Comparison of ENCODE assay signal across 8 cellular contexts in the genomic region with DNA sequence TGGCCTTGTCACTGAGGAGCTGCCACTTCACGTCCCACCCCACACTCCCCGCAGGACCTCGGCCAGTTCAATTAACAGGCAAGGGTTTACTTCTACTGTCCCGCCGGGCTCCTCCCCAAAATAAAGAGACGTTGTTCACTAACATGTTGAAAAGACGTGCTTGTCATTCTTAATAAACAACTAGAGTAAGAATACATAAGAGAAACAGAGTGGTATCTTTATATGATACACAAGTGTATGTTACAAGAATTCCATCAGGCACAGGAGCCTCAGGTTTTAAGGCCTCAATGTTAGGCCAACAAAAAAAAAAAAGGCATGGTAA. TPM values are rescaled to one million over a fixed set of nuclear protein-coding genes. Genes with fewer than 3 reads are reported as not detected.
A peak's percentile ranks its signal among the peaks of the same experiment; 100 is the strongest.
DNase-seq lines count a peak whose midpoint lies in the region; ATAC-seq, FAIRE-seq and TF ChIP-seq lines count a peak whose summit lies in the region.

No MANE protein-coding gene starts in this region.

- H2AK5ac ChIP-seq in mesendoderm (ENCODE audit: low read length): no peak overlapping the region

- POLR2A ChIA-PET in K562 (lab: Yijun Ruan, JAX): interaction anchor here (0.6 to 2.3 kb wide), 19 partner anchors 8 to 367 kb away, joined by 3 to 15 read pairs (median 4); partner anchors contain the start of genes CELSR3, DALRD3, USP4 and WDR6

- H3K23ac ChIP-seq in mesendoderm (ENCODE audit: low read length): no peak overlapping the region

- H2BK15ac ChIP-seq in mesendoderm (replicated peaks; ENCODE audit: low read depth): no peak overlapping the region

- H3K27me3 Mint-ChIP-seq in activated naive CD4-positive, alpha-beta T cell treated with anti-CD3 and anti-CD28 coated beads for 36 hours (ENCODE audit: low read depth): no peaks in the 10 kb centered on the region

- H3K9me3 Mint-ChIP-seq in activated naive CD4-positive, alpha-beta T cell treated with anti-CD3 and anti-CD28 coated beads for 36 hours: no peaks in the 10 kb centered on the region

- H3K9me1 ChIP-seq in K562 (ENCODE audit: control insufficient read depth, insufficient read depth, low read length): peaks cover 9% of the 10 kb centered on the region

- peaks cover 12% of the 10 kb centered on the region for H4K20me1 ChIP-seq in K562 (replicated peaks; ENCODE audit: control insufficient read depth, insufficient read depth, low read length)

- peaks cover 81% of the 10 kb centered on the region for H3K36me3 ChIP-seq in K562 (ENCODE audit: control insufficient read depth, insufficient read depth, low read length)
- peaks cover 28% of the 10 kb centered on the region for H3K36me3 ChIP-seq in mesendoderm (ENCODE audit: control insufficient read depth, insufficient read depth, low read length)
- peaks cover 6 to 74% (median 14%) of the 10 kb centered on the region in 3 donors for H3K36me3 ChIP-seq in tibial nerve

- H3K4me3 ChIP-seq in K562 (no peak overlapping the region), mesendoderm (ENCODE audit: low read length) (no peak overlapping the region), tibial nerve (peak overlapping the region; percentile 52 to 84 (median 74))

- FAIRE-seq in K562 (lab: Jason Lieb, UNC): no peak

- H2AFZ ChIP-seq in K562 (ENCODE audit: low read depth, low read length): 0 out of 2 replicates have a peak overlapping the region, but pooled peaks have one; percentile 20

- H3K9me3 ChIP-seq in K562 (replicated peaks; ENCODE audit: control insufficient read depth, insufficient read depth, low read depth, low read length) (no peaks in the 10 kb centered on the region), tibial nerve (no peaks in the 10 kb centered on the region)

- BruUV-seq in K562 (replicated peaks; lab: Mats Ljungman, UMichigan): no TSS peak

- peaks cover 36 to 37% of the 10 kb centered on the region in 2 experiments; a peak in 4 of 5 replicates for H3K4me1 ChIP-seq in K562 (replicated peaks in 1 of 2; ENCODE audit: control insufficient read depth in 2 of 2, insufficient read depth in 2 of 2, low read length in 2 of 2)
- H3K4me1 ChIP-seq in mesendoderm (ENCODE audit: control insufficient read depth, low read depth, low read length): peaks cover 10% of the 10 kb centered on the region
- H3K4me1 ChIP-seq in tibial nerve: peaks cover 0 to 43% (median 10%) of the 10 kb centered on the region in 4 donors

- in situ Hi-C loops in K562 (cut with MboI): no loop called here

- no peak for TF ChIP-seq RAD21 in K562 (CRISPR knock-in tag; conservative IDR thresholded peaks at IDR 0.05 in 1 of 2, IDR thresholded peaks at IDR 0.05 in 1 of 2)

- no peak for DNase-seq in activated naive CD4-positive, alpha-beta T cell treated with anti-CD3 and anti-CD28 coated beads for 36 hours
- DNase-seq in activated naive CD4-positive, alpha-beta T cell treated with Interleukin-2 at 50 U/mL for 16 hours: no peak
- no peak for DNase-seq in K562 (ENCODE audit: extremely low read depth in 1 of 4, low spot score in 3 of 4)
- no peak for DNase-seq in mesendoderm
- no peak for DNase-seq in tibial nerve (ENCODE audit: low spot score in 2 of 2)
- no peak for DNase-seq in NCI-H1694 treated with DMSO at 0.1 percent for 48 hours (lab: John Stamatoyannopoulos, UW)

- H4K5ac ChIP-seq in mesendoderm (ENCODE audit: low read length): no peak overlapping the region

- H3K27me3 ChIP-seq in K562 (ENCODE audit: control insufficient read depth in 2 of 2, insufficient read depth in 2 of 2, low read length in 2 of 2) (no peaks in the 10 kb centered on the region), mesendoderm (ENCODE audit: insufficient read depth, low read length, poor library complexity) (no peaks in the 10 kb centered on the region), tibial nerve (no peaks in the 10 kb centered on the region)

- TF ChIP-seq EP300 in K562 (IDR thresholded peaks at IDR 0.05; ENCODE audit: low read length) (no peak), tibial nerve (IDR thresholded peaks at IDR 0.05) (no peak)

- H3K4me2 ChIP-seq in K562 (ENCODE audit: insufficient read depth, low read length): peak overlapping the region; percentile 100
- no peak overlapping the region for H3K4me2 ChIP-seq in mesendoderm (ENCODE audit: low read length)

- CTCF ChIA-PET in activated naive CD4-positive, alpha-beta T cell treated with anti-CD3 and anti-CD28 coated beads for 36 hours (lab: Charles Lee): interaction anchor here (1.8 to 1.9 kb wide), 2 partner anchors 22 to 42 kb away, joined by 6 to 7 read pairs; partner anchors contain the start of gene WDR6
- CTCF ChIA-PET in K562 (lab: Yijun Ruan, JAX; ENCODE audit: low intra/inter-chr PET ratio): interaction anchor here (1.2 kb wide), 1 partner anchor 42 kb away, joined by 3 read pairs; no protein-coding TSS in a partner anchor

- H3K18ac ChIP-seq in mesendoderm (ENCODE audit: low read length): no peak overlapping the region

- no peak overlapping the region for H3K4ac ChIP-seq in mesendoderm (ENCODE audit: low read depth, low read length)

- peak overlapping the region; percentile 91 for H3K4me3 Mint-ChIP-seq in activated naive CD4-positive, alpha-beta T cell treated with anti-CD3 and anti-CD28 coated beads for 36 hours

- ATAC-seq in K562: no peak
- ATAC-seq in GM18858 (IDR thresholded peaks at IDR 0.05; ENCODE audit: unreplicated experiment): no peak
- no peak for ATAC-seq in HG03354 (IDR thresholded peaks at IDR 0.05; ENCODE audit: poor library complexity, severe bottlenecking, unreplicated experiment)

- H3K4me1 Mint-ChIP-seq in activated naive CD4-positive, alpha-beta T cell treated with anti-CD3 and anti-CD28 coated beads for 36 hours (ENCODE audit: low read depth): peaks cover 47% of the 10 kb centered on the region

- intact Hi-C loops in activated naive CD4-positive, alpha-beta T cell treated with anti-CD3 and anti-CD28 coated beads for 36 hours (cut with micrococcal nuclease): loop anchor here (1.0 to 10.0 kb wide), 7 partner anchors 8 to 695 kb away; partner anchors contain the start of genes DAG1, GMPPB, QRICH1 and TCTA
- intact Hi-C loops in K562 (cut with micrococcal nuclease): loop anchor here (2.0 to 10.0 kb wide), 2 partner anchors 65 to 135 kb away; partner anchors contain the start of genes CCDC71 and QRICH1

- H3K9ac ChIP-seq in K562 (ENCODE audit: insufficient read depth in 1 of 2, low read depth in 2 of 2, low read length in 2 of 2) (peak overlapping the region; percentile 93 to 97), mesendoderm (ENCODE audit: low read length) (peak overlapping the region; percentile 31)

- peak overlapping the region; percentile 56 for H3K56ac ChIP-seq in mesendoderm (ENCODE audit: low read length)

- no peak overlapping the region for H4K8ac ChIP-seq in mesendoderm (ENCODE audit: low read depth, low read length)

- WGBS in K562 (ENCODE audit: insufficient coverage, low coverage, missing lambda C conversion rate): 0% methylated on average over 7 of the region's 7 CpGs
- WGBS in mesendoderm (ENCODE audit: extremely low coverage, insufficient coverage, low lambda C conversion rate): no CpG with 5 or more reads among the region's 7 CpGs
- WGBS in tibial nerve, 2 donors: 0 to 1% methylated on average over 7 of the region's 7 CpGs

- peaks cover 52% of the 10 kb centered on the region for H3K36me3 Mint-ChIP-seq in activated naive CD4-positive, alpha-beta T cell treated with anti-CD3 and anti-CD28 coated beads for 36 hours (ENCODE audit: low read depth)

- H2BK5ac ChIP-seq in mesendoderm (ENCODE audit: low read length): no peak overlapping the region

- H3K79me2 ChIP-seq in K562 (ENCODE audit: control insufficient read depth, insufficient read depth, low read length) (peaks cover 49% of the 10 kb centered on the region), mesendoderm (ENCODE audit: control insufficient read depth, insufficient read depth, low read length) (peaks cover 10% of the 10 kb centered on the region)

- peak overlapping the region; percentile 89; the same call in 2 of the 3 replicates for H3K27ac ChIP-seq in K562 (ENCODE audit: extremely low read depth, low read depth, low read length)
- no peak overlapping the region for H3K27ac ChIP-seq in mesendoderm (ENCODE audit: low read depth, low read length)
- H3K27ac ChIP-seq in tibial nerve: peak overlapping the region; percentile 90 to 99 (median 96)

- TF ChIP-seq POLR2A in K562 (conservative IDR thresholded peaks at IDR 0.05): no peak
- no peak for TF ChIP-seq POLR2A in tibial nerve (IDR thresholded peaks at IDR 0.05)

- no peak for TF ChIP-seq CTCF in K562 (IDR thresholded peaks at IDR 0.05 in 2 of 3, conservative IDR thresholded peaks at IDR 0.05 in 1 of 3; ENCODE audit: insufficient read depth in 2 of 3, low read depth in 1 of 3, low read length in 3 of 3)
- no peak for TF ChIP-seq CTCF in tibial nerve (IDR thresholded peaks at IDR 0.05)

- H3K27ac Mint-ChIP-seq in activated naive CD4-positive, alpha-beta T cell treated with anti-CD3 and anti-CD28 coated beads for 36 hours: peak overlapping the region; percentile 89

- H2BK120ac ChIP-seq in mesendoderm (ENCODE audit: low read depth, low read length): no peak overlapping the region

- peaks cover 14% of the 10 kb centered on the region for H3K79me1 ChIP-seq in mesendoderm (ENCODE audit: low read length)

RNA-seq across cellular contexts. Expression of gene IMPDH2, which starts 0.3 kb away (rescaled TPM):
- total RNA-seq in activated naive CD4-positive, alpha-beta T cell treated with anti-CD3 and anti-CD28 coated beads for 36 hours: 100 to 1,000 TPM; 565 to 593 TPM
- 224 and 455 TPM in 2 replicates for total RNA-seq in K562 (2011; cell fraction: chromatin; rRNA removed; ENCODE audit: low replicate concordance)
- 251 and 255 TPM in 2 replicates for total RNA-seq in K562 (2011; cell fraction: nucleolus; rRNA removed)
- total RNA-seq in K562 (2011; cell fraction: nucleoplasm; rRNA removed): 226 and 247 TPM in 2 replicates
- total RNA-seq in K562 (2014; rRNA removed) (376 and 506 TPM in 2 replicates), K562 (2014; rRNA removed; fragmentation: Illumina TruSeq; extraction: Trizol) (296 and 320 TPM in 2 replicates), K562 (2015; rRNA removed; fragmentation: Illumina TruSeq; extraction: Trizol) (359 and 366 TPM in 2 replicates), K562 (2021) (315 and 318 TPM in 2 replicates), tibial nerve (100 to 1,000 TPM; 108 to 156 (median 128) TPM)
- polyA plus RNA-seq in K562 (2011; rRNA removed) (332 and 336 TPM in 2 replicates), K562 (2014; fragmentation: Illumina TruSeq; extraction: Trizol) (362 and 391 TPM in 2 replicates), K562 (2014; fragmentation: Nextera tagmentation; extraction: Ambion mirVana) (100 to 1,000 TPM; 426 to 507 TPM), K562 (2014; rRNA removed) (352 and 442 TPM in 2 replicates)
- polyA plus RNA-seq in K562 (2011; cell fraction: cytosol; rRNA removed): 304 and 356 TPM in 2 replicates
- polyA plus RNA-seq in K562 (2011; cell fraction: nucleus; rRNA removed): 437 and 515 TPM in 2 replicates
- polyA plus RNA-seq in K562 (2012): 268 and 344 TPM in 2 replicates
- polyA minus RNA-seq in K562 (2011; rRNA and poly(A)+ RNA removed): 413 and 500 TPM in 2 replicates
- polyA minus RNA-seq in K562 (2011; cell fraction: cytosol; rRNA and poly(A)+ RNA removed): 300 and 330 TPM in 2 replicates
- 122 and 164 TPM in 2 replicates for polyA minus RNA-seq in K562 (2011; cell fraction: nucleus; rRNA and poly(A)+ RNA removed)
- polyA plus RNA-seq in mesendoderm (2013, experiment 1 of 2): 301 TPM
- 302 TPM for polyA plus RNA-seq in mesendoderm (2013, experiment 2 of 2)

RNA-seq across cellular contexts. Expression of gene NDUFAF3, which starts 7.6 kb away (rescaled TPM):
- total RNA-seq in activated naive CD4-positive, alpha-beta T cell treated with anti-CD3 and anti-CD28 coated beads for 36 hours: 100 to 1,000 TPM; 113 to 115 TPM
- 14.7 and 50.3 TPM in 2 replicates for total RNA-seq in K562 (2011; cell fraction: chromatin; rRNA removed; ENCODE audit: low replicate concordance)
- total RNA-seq in K562 (2011; cell fraction: nucleolus; rRNA removed): 65.5 and 74.9 TPM in 2 replicates
- total RNA-seq in K562 (2011; cell fraction: nucleoplasm; rRNA removed): 27.9 and 29.3 TPM in 2 replicates
- total RNA-seq in K562 (2014; rRNA removed) (127 and 133 TPM in 2 replicates), K562 (2014; rRNA removed; fragmentation: Illumina TruSeq; extraction: Trizol) (17.9 and 22.4 TPM in 2 replicates), K562 (2015; rRNA removed; fragmentation: Illumina TruSeq; extraction: Trizol) (26.5 and 27.7 TPM in 2 replicates), K562 (2021) (73.3 and 77.2 TPM in 2 replicates), tibial nerve (100 to 1,000 TPM; 116 to 122 (median 118) TPM)
- polyA plus RNA-seq in K562 (2011; rRNA removed) (22.5 and 25.1 TPM in 2 replicates), K562 (2014; fragmentation: Illumina TruSeq; extraction: Trizol) (39.8 and 49.8 TPM in 2 replicates), K562 (2014; fragmentation: Nextera tagmentation; extraction: Ambion mirVana) (10 to 100 TPM; 17.0 to 36.3 TPM), K562 (2014; rRNA removed) (64.6 and 75.9 TPM in 2 replicates)
- 36.7 and 88.5 TPM in 2 replicates for polyA plus RNA-seq in K562 (2011; cell fraction: cytosol; rRNA removed)
- 21.1 and 28.5 TPM in 2 replicates for polyA plus RNA-seq in K562 (2011; cell fraction: nucleus; rRNA removed)
- polyA plus RNA-seq in K562 (2012): 62.2 and 78.2 TPM in 2 replicates
- 9.4 and 16.0 TPM in 2 replicates for polyA minus RNA-seq in K562 (2011; rRNA and poly(A)+ RNA removed)
- 24.0 and 27.2 TPM in 2 replicates for polyA minus RNA-seq in K562 (2011; cell fraction: cytosol; rRNA and poly(A)+ RNA removed)
- polyA minus RNA-seq in K562 (2011; cell fraction: nucleus; rRNA and poly(A)+ RNA removed): 42.8 and 44.3 TPM in 2 replicates
- polyA plus RNA-seq in mesendoderm (2013, experiment 1 of 2): 35.6 TPM
- polyA plus RNA-seq in mesendoderm (2013, experiment 2 of 2): 35.4 TPM

RNA-seq across cellular contexts. Expression of gene DALRD3, which starts 11.1 kb away (rescaled TPM):
- 10 to 100 TPM; 19.5 to 19.7 TPM for total RNA-seq in activated naive CD4-positive, alpha-beta T cell treated with anti-CD3 and anti-CD28 coated beads for 36 hours
- 35.7 and 101 TPM in 2 replicates for total RNA-seq in K562 (2011; cell fraction: chromatin; rRNA removed; ENCODE audit: low replicate concordance)
- 84.0 and 85.6 TPM in 2 replicates for total RNA-seq in K562 (2011; cell fraction: nucleolus; rRNA removed)
- 43.0 and 44.7 TPM in 2 replicates for total RNA-seq in K562 (2011; cell fraction: nucleoplasm; rRNA removed)
- total RNA-seq in K562 (2014; rRNA removed): 15.7 and 18.0 TPM in 2 replicates
- total RNA-seq in K562 (2014; rRNA removed; fragmentation: Illumina TruSeq; extraction: Trizol): 8.4 and 11.6 TPM in 2 replicates
- total RNA-seq in K562 (2015; rRNA removed; fragmentation: Illumina TruSeq; extraction: Trizol): 10.6 and 11.9 TPM in 2 replicates
- 15.7 and 16.0 TPM in 2 replicates for total RNA-seq in K562 (2021)
- 30.5 and 31.3 TPM in 2 replicates for polyA plus RNA-seq in K562 (2011; rRNA removed)
- polyA plus RNA-seq in K562 (2011; cell fraction: cytosol; rRNA removed): 45.1 and 53.1 TPM in 2 replicates
- polyA plus RNA-seq in K562 (2011; cell fraction: nucleus; rRNA removed): 167 and 168 TPM in 2 replicates
- 18.1 and 28.0 TPM in 2 replicates for polyA plus RNA-seq in K562 (2012)
- 14.4 and 15.9 TPM in 2 replicates for polyA plus RNA-seq in K562 (2014; fragmentation: Illumina TruSeq; extraction: Trizol)
- polyA plus RNA-seq in K562 (2014; fragmentation: Nextera tagmentation; extraction: Ambion mirVana): 1 to 10 TPM; 6.6 to 7.2 TPM
- polyA plus RNA-seq in K562 (2014; rRNA removed): 18.3 and 20.5 TPM in 2 replicates
- polyA minus RNA-seq in K562 (2011; rRNA and poly(A)+ RNA removed): 15.7 and 24.6 TPM in 2 replicates
- 14.8 and 15.2 TPM in 2 replicates for polyA minus RNA-seq in K562 (2011; cell fraction: cytosol; rRNA and poly(A)+ RNA removed)
- polyA minus RNA-seq in K562 (2011; cell fraction: nucleus; rRNA and poly(A)+ RNA removed): 30.7 and 32.9 TPM in 2 replicates
- polyA plus RNA-seq in mesendoderm (2013, experiment 1 of 2): 24.5 TPM
- 25.7 TPM for polyA plus RNA-seq in mesendoderm (2013, experiment 2 of 2)
- 10 to 100 TPM; 35.7 to 48.6 (median 43.8) TPM for total RNA-seq in tibial nerve

RNA-seq across cellular contexts. Expression of gene WDR6, which starts 22.3 kb away (rescaled TPM):
- 100 to 1,000 TPM; 119 to 120 TPM for total RNA-seq in activated naive CD4-positive, alpha-beta T cell treated with anti-CD3 and anti-CD28 coated beads for 36 hours
- 147 and 376 TPM in 2 replicates for total RNA-seq in K562 (2011; cell fraction: chromatin; rRNA removed; ENCODE audit: low replicate concordance)
- 205 and 207 TPM in 2 replicates for total RNA-seq in K562 (2011; cell fraction: nucleolus; rRNA removed)
- total RNA-seq in K562 (2011; cell fraction: nucleoplasm; rRNA removed): 128 and 141 TPM in 2 replicates
- total RNA-seq in K562 (2014; rRNA removed) (33.7 and 43.1 TPM in 2 replicates), K562 (2014; rRNA removed; fragmentation: Illumina TruSeq; extraction: Trizol) (29.7 and 40.0 TPM in 2 replicates), K562 (2015; rRNA removed; fragmentation: Illumina TruSeq; extraction: Trizol) (44.7 and 46.7 TPM in 2 replicates), K562 (2021) (90.4 and 90.6 TPM in 2 replicates), tibial nerve (100 to 1,000 TPM in 3 of 4 donors, 10 to 100 TPM in 1; 95.3 to 138 (median 117) TPM)
- polyA plus RNA-seq in K562 (2011; rRNA removed) (47.6 and 69.8 TPM in 2 replicates), K562 (2014; fragmentation: Illumina TruSeq; extraction: Trizol) (73.7 and 77.8 TPM in 2 replicates), K562 (2014; fragmentation: Nextera tagmentation; extraction: Ambion mirVana) (10 to 100 TPM in 1 of 2 experiments, 1 to 10 TPM in 1; 8.9 to 14.2 TPM), K562 (2014; rRNA removed) (60.4 and 66.9 TPM in 2 replicates)
- 64.5 and 91.8 TPM in 2 replicates for polyA plus RNA-seq in K562 (2011; cell fraction: cytosol; rRNA removed)
- 426 and 555 TPM in 2 replicates for polyA plus RNA-seq in K562 (2011; cell fraction: nucleus; rRNA removed)
- polyA plus RNA-seq in K562 (2012): 82.6 and 84.1 TPM in 2 replicates
- 46.0 and 52.0 TPM in 2 replicates for polyA minus RNA-seq in K562 (2011; rRNA and poly(A)+ RNA removed)
- 33.9 and 49.7 TPM in 2 replicates for polyA minus RNA-seq in K562 (2011; cell fraction: cytosol; rRNA and poly(A)+ RNA removed)
- polyA minus RNA-seq in K562 (2011; cell fraction: nucleus; rRNA and poly(A)+ RNA removed): 35.3 and 35.7 TPM in 2 replicates
- 73.5 TPM for polyA plus RNA-seq in mesendoderm (2013, experiment 1 of 2)
- polyA plus RNA-seq in mesendoderm (2013, experiment 2 of 2): 74.2 TPM

RNA-seq across cellular contexts. Expression of gene P4HTM, which starts 39.5 kb away (rescaled TPM):
- total RNA-seq in activated naive CD4-positive, alpha-beta T cell treated with anti-CD3 and anti-CD28 coated beads for 36 hours: 10 to 100 TPM; 20.2 to 21.7 TPM
- total RNA-seq in K562 (2011; cell fraction: chromatin; rRNA removed; ENCODE audit: low replicate concordance): 3.4 and 7.6 TPM in 2 replicates
- total RNA-seq in K562 (2011; cell fraction: nucleolus; rRNA removed): 4.1 and 6.7 TPM in 2 replicates
- total RNA-seq in K562 (2011; cell fraction: nucleoplasm; rRNA removed): 3.4 and 3.7 TPM in 2 replicates
- total RNA-seq in K562 (2014; rRNA removed) (0.23 and 0.33 TPM in 2 replicates), K562 (2014; rRNA removed; fragmentation: Illumina TruSeq; extraction: Trizol) (0.25 and 0.32 TPM in 2 replicates), K562 (2015; rRNA removed; fragmentation: Illumina TruSeq; extraction: Trizol) (0.14 TPM in 1 of 2 replicates, not detected in the other), K562 (2021) (0.27 and 0.66 TPM in 2 replicates), tibial nerve (10 to 100 TPM; 76.4 to 99.0 (median 88.8) TPM)
- polyA plus RNA-seq in K562 (2011; rRNA removed) (0.30 and 0.47 TPM in 2 replicates), K562 (2014; fragmentation: Illumina TruSeq; extraction: Trizol) (0.09 and 0.29 TPM in 2 replicates), K562 (2014; fragmentation: Nextera tagmentation; extraction: Ambion mirVana) (not detected), K562 (2014; rRNA removed) (0.22 and 0.29 TPM in 2 replicates)
- polyA plus RNA-seq in K562 (2011; cell fraction: cytosol; rRNA removed): 0.34 and 0.42 TPM in 2 replicates
- 1.3 and 3.4 TPM in 2 replicates for polyA plus RNA-seq in K562 (2011; cell fraction: nucleus; rRNA removed)
- polyA plus RNA-seq in K562 (2012): 0.18 and 0.48 TPM in 2 replicates
- polyA minus RNA-seq in K562 (2011; rRNA and poly(A)+ RNA removed): 0.63 and 0.77 TPM in 2 replicates
- polyA minus RNA-seq in K562 (2011; cell fraction: cytosol; rRNA and poly(A)+ RNA removed): 0.67 and 1.5 TPM in 2 replicates
- polyA minus RNA-seq in K562 (2011; cell fraction: nucleus; rRNA and poly(A)+ RNA removed): 1.00 and 1.9 TPM in 2 replicates
- 6.9 TPM for polyA plus RNA-seq in mesendoderm (2013, experiment 1 of 2)
- polyA plus RNA-seq in mesendoderm (2013, experiment 2 of 2): 6.6 TPM

Comparison
In these comparisons a context has a peak if more than half of its experiments do, and no peak if none do; other contexts are left out.
1. H3K4me3 ChIP-seq: peak in tibial nerve (4 of 4); none in K562 (single experiment) and mesendoderm (single experiment).